19 cellular contexts compared by ENCODE assay signal in the genomic region with DNA sequence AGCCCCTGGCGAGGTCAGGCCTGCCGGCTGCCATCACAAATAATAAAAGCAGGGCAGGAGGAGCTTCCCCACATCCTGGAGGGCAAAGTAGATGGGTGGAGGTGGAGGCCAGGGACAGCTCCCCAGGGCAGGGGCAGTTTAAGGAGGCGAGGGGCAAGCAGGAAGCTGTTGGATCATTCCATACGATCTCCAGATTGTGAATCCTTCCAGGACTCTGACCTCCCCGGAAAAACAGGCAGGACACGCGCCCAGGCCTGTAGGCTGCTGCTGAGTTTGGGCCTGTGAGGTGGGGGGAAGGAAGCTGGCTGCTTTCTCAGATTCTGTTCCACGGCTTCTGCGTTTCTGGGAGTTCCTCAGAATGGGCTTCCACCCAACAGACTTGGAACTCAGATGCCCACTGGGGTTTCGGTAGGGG. TPM values are rescaled to one million over a fixed set of nuclear protein-coding genes. Genes with fewer than 3 reads are reported as not detected.
DNase-seq lines count a peak whose midpoint lies in the region; ATAC-seq, FAIRE-seq and TF ChIP-seq lines count a peak whose summit lies in the region.
"Had no signal": no experiment of that assay in that cellular context is flagged by ENCODE, and none has a peak within 500 bp of the region (broad histone marks: within the 10 kb centered on the region; RNA-seq: fewer than 3 reads in every experiment).

No MANE protein-coding gene starts in this region.

- H3K9ac ChIP-seq in BLaER1 (peak overlapping the region; percentile 59), kidney (ENCODE audit: low read length in 2 of 2) (no peak overlapping the region)

- peak overlapping the region; percentile 89 for H3K27ac ChIP-seq in BLaER1
- H3K27ac ChIP-seq in kidney (ENCODE audit: low read depth in 2 of 2, low read length in 2 of 2) = no peak overlapping the region
- no peak overlapping the region for H3K27ac ChIP-seq in coronary artery
- H3K27ac ChIP-seq: C4-2B had no signal

- no peaks in the 10 kb centered on the region for H3K9me3 Mint-ChIP-seq in central memory CD8-positive, alpha-beta T cell

- H3K4me3 ChIP-seq in BLaER1 = peak overlapping the region; percentile 45; the same call in 1 of the 2 replicates
- H3K4me3 ChIP-seq in kidney (ENCODE audit: low read length in 2 of 2) = no peak overlapping the region
- H3K4me3 ChIP-seq in coronary artery = no peak overlapping the region

- peak; percentile 1 for DNase-seq in Daoy (ENCODE audit: low read depth)
- no peak for DNase-seq in central memory CD8-positive, alpha-beta T cell (ENCODE audit: low spot score in 2 of 2)
- peak; percentile 51 for DNase-seq in kidney
- DNase-seq in SIG-M5 (lab: John Stamatoyannopoulos, UW) = no peak
- no peak for DNase-seq in coronary artery (ENCODE audit: low spot score)
- DNase-seq in islet precursor cell = no peak
- DNase-seq: DMS79 treated with DMSO at 0.1 percent for 48 hours, KG1, MV-4-11, NCI-H1417 treated with DMSO at 0.1 percent for 48 hours, NCI-H187 treated with DMSO at 0.1 percent for 48 hours, NCI-H226, NCI-H524, NCI-H82, RPMI8226 had no signal

- no peak for ATAC-seq in central memory CD8-positive, alpha-beta T cell (replicated peaks; ENCODE audit: extremely low read depth, poor library complexity, severe bottlenecking)

- H3K27me3 ChIP-seq in BLaER1 = no peaks in the 10 kb centered on the region

- peaks cover 6% of the 10 kb centered on the region for H3K4me1 Mint-ChIP-seq in central memory CD8-positive, alpha-beta T cell

- peak overlapping the region; percentile 97 for H3K4me2 ChIP-seq in BLaER1

- peaks cover 61% of the 10 kb centered on the region for H3K4me1 ChIP-seq in BLaER1
- no peaks in the 10 kb centered on the region for H3K4me1 ChIP-seq in kidney (ENCODE audit: control insufficient read depth in 1 of 2, insufficient read depth in 1 of 2, low read depth in 1 of 2, low read length in 2 of 2)

- peak overlapping the region; percentile 81 for H3K27ac Mint-ChIP-seq in central memory CD8-positive, alpha-beta T cell (ENCODE audit: low read depth)

- peaks cover 61% of the 10 kb centered on the region for H4K20me1 ChIP-seq in BLaER1

- H3K9me3 ChIP-seq in BLaER1 (no peaks in the 10 kb centered on the region), kidney (ENCODE audit: control insufficient read depth in 1 of 2, low read length in 2 of 2) (no peaks in the 10 kb centered on the region)

- intact Hi-C loops in kidney (cut with DNase I) = no loop called here

- H3K36me3 ChIP-seq in BLaER1 (peaks cover 65% of the 10 kb centered on the region), kidney (ENCODE audit: control insufficient read depth in 1 of 2, insufficient read depth in 2 of 2, low read length in 2 of 2) (peaks cover 27 to 41% of the 10 kb centered on the region in 2 donors)

- H3K27me3 Mint-ChIP-seq in central memory CD8-positive, alpha-beta T cell = no peaks in the 10 kb centered on the region

- TF ChIP-seq CTCF in kidney (IDR thresholded peaks at IDR 0.05; ENCODE audit: borderline replicate concordance, extremely low read depth, insufficient read depth) (no peak), coronary artery (IDR thresholded peaks at IDR 0.05) (no peak)

- H3K4me3 Mint-ChIP-seq in central memory CD8-positive, alpha-beta T cell = peak overlapping the region; percentile 52

- peaks cover 35% of the 10 kb centered on the region for H3K36me3 Mint-ChIP-seq in central memory CD8-positive, alpha-beta T cell (ENCODE audit: insufficient read depth)

- FAIRE-seq in kidney (lab: Jason Lieb, UNC) = no peak

RNA-seq across cellular contexts. Expression of gene SBF1, which starts 39.1 kb away (rescaled TPM):
- 40.5 and 47.0 TPM in 2 replicates for total RNA-seq in Daoy (2014; rRNA removed; shearing (Covaris generic))
- total RNA-seq in kidney = 73.9 TPM
- 18.1 TPM for polyA plus RNA-seq in kidney (ENCODE audit: insufficient read depth, low read depth, low replicate concordance)

RNA-seq across cellular contexts. Expression of gene ADM2, which starts 45.6 kb away (rescaled TPM):
- 0.03 and 0.23 TPM in 2 replicates for total RNA-seq in Daoy (2014; rRNA removed; shearing (Covaris generic))
- total RNA-seq in kidney = 8.0 TPM
- 10.6 TPM for polyA plus RNA-seq in kidney (ENCODE audit: insufficient read depth, low read depth, low replicate concordance)
- total RNA-seq: G401 had no signal

RNA-seq across cellular contexts. Expression of gene MIOX, which starts 51.0 kb away (rescaled TPM):
- not detected in 2 replicates for total RNA-seq in Daoy (2014; rRNA removed; shearing (Covaris generic))
- total RNA-seq in kidney = 3.5 TPM
- 455 TPM for polyA plus RNA-seq in kidney (ENCODE audit: insufficient read depth, low read depth, low replicate concordance)
- total RNA-seq: H4 had no signal

Comparison
In these comparisons a context has a peak if more than half of its experiments do, and no peak if none do; other contexts are left out.
1. DNase-seq: peak in Daoy (single experiment) and kidney (single experiment); none in central memory CD8-positive, alpha-beta T cell (0 of 2), SIG-M5 (single experiment), coronary artery (single experiment) and islet precursor cell (single experiment).